In the genomic region with DNA sequence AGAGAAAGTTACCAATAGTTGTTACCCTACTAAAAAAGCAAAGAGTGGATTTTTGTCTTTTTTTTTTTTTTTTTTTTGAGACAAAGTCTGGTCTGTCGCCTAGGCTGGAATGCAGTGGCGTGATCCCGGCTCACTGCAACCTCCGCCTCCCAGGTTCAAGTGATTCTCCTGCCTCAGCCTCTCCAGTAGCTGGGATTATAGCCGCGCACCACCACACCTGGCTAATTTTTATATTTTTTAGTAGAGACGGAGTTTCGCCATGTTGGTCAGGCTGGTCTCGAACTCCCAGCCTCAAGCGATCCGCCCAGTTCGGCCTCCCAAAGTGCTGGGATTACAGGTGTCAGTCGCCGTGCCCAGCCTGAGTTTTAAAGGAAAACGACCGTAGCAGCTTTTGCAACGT, we compare ENCODE assay signal across 8 cellular contexts. TPM values are rescaled to one million over a fixed set of nuclear protein-coding genes. Genes with fewer than 3 reads are reported as not detected.
DNase-seq lines count a peak whose midpoint lies in the region; ATAC-seq and TF ChIP-seq lines count a peak whose summit lies in the region.
"Not testable (repeated sequence)": the region's sequence is repeated elsewhere in the genome, so short reads cannot be mapped to it uniquely, and the experiment has no call there.

No MANE protein-coding gene starts in this region.

- H3K4me1 ChIP-seq in BLaER1 (peaks cover 43% of the 10 kb centered on the region), osteoblast (ENCODE audit: insufficient read depth, low read length) (peaks cover 20% of the 10 kb centered on the region), thoracic aorta (ENCODE audit: control insufficient read depth in 1 of 2, low read depth in 2 of 2) (peaks cover 36 to 55% of the 10 kb centered on the region in 2 donors)
- H3K4me1 ChIP-seq in HUES64 (ENCODE audit: insufficient read depth, low read length); endodermal cell (ENCODE audit: control insufficient read depth, insufficient read depth, low read length): not testable (repeated sequence)

- peak overlapping the region; percentile 90 for H3K4me3 ChIP-seq in BLaER1
- H3K4me3 ChIP-seq in HUES64 (ENCODE audit: low read length), result peak overlapping the region; percentile 88
- H3K4me3 ChIP-seq in endodermal cell (ENCODE audit: low read length), result peak overlapping the region; percentile 100
- peak overlapping the region; percentile 83 for H3K4me3 ChIP-seq in osteoblast (ENCODE audit: insufficient read depth, low read length)
- peak overlapping the region; percentile 79 for H3K4me3 ChIP-seq in thoracic aorta

- not testable (repeated sequence) for ATAC-seq in activated naive CD8-positive, alpha-beta T cell treated with anti-CD3 and anti-CD28 coated beads, Interleukin-2, amount 10 ng/mL, durations not matched to agents 7 days and 5 days (ENCODE audit: low read depth); thoracic aorta (ENCODE audit: insufficient number of reproducible peaks, low FRiP score, low read depth)

- peaks cover 48% of the 10 kb centered on the region for H3K4me1 Mint-ChIP-seq in T-helper 1 cell treated with Interleukin-12 subunit alpha and Interleukin-12 subunit beta and Interleukin-4 antibody, amounts not matched to agents 30 μg/mL and 1 μg/mL, for 36 hours (ENCODE audit: low read depth)
- H3K4me1 Mint-ChIP-seq in activated naive CD8-positive, alpha-beta T cell treated with anti-CD3 and anti-CD28 coated beads, Interleukin-2, amount 10 ng/mL, durations not matched to agents 7 days and 5 days, result peaks cover 52% of the 10 kb centered on the region
- peaks cover 12% of the 10 kb centered on the region for H3K4me1 Mint-ChIP-seq in endodermal cell
- H3K4me1 Mint-ChIP-seq in immature natural killer cell, result peaks cover 67 to 93% of the 10 kb centered on the region in 2 donors

- TF ChIP-seq CTCF in endodermal cell (conservative IDR thresholded peaks at IDR 0.05); osteoblast (IDR thresholded peaks at IDR 0.05; ENCODE audit: extremely low read depth, low read depth, low read length); thoracic aorta (IDR thresholded peaks at IDR 0.05): not testable (repeated sequence)

- H3K36me3 ChIP-seq in BLaER1, result peaks cover 12% of the 10 kb centered on the region
- peaks cover 18% of the 10 kb centered on the region for H3K36me3 ChIP-seq in HUES64 (ENCODE audit: insufficient read depth, low read length)
- peaks cover 32% of the 10 kb centered on the region for H3K36me3 ChIP-seq in endodermal cell (ENCODE audit: control insufficient read depth, insufficient read depth, low read length)
- H3K36me3 ChIP-seq in osteoblast (ENCODE audit: insufficient read depth, low read length); thoracic aorta: not testable (repeated sequence)

- H3K27ac Mint-ChIP-seq in T-helper 1 cell treated with Interleukin-12 subunit alpha and Interleukin-12 subunit beta and Interleukin-4 antibody, amounts not matched to agents 30 μg/mL and 1 μg/mL, for 36 hours, result peak overlapping the region; percentile 99
- H3K27ac Mint-ChIP-seq in activated naive CD8-positive, alpha-beta T cell treated with anti-CD3 and anti-CD28 coated beads, Interleukin-2, amount 10 ng/mL, durations not matched to agents 7 days and 5 days, result peak overlapping the region; percentile 99
- H3K27ac Mint-ChIP-seq in endodermal cell (peak overlapping the region; percentile 100), immature natural killer cell (peak overlapping the region; percentile 97 to 100 (median 100))

- not testable (repeated sequence) for H3K27me3 ChIP-seq in BLaER1; HUES64 (ENCODE audit: insufficient read depth, low read length); endodermal cell (ENCODE audit: control insufficient read depth, insufficient read depth, low read length, poor library complexity, severe bottlenecking); osteoblast (ENCODE audit: insufficient read depth, low read length); thoracic aorta (replicated peaks; ENCODE audit: insufficient read depth)

- peak overlapping the region; percentile 97 for H3K4me3 Mint-ChIP-seq in T-helper 1 cell treated with Interleukin-12 subunit alpha and Interleukin-12 subunit beta and Interleukin-4 antibody, amounts not matched to agents 30 μg/mL and 1 μg/mL, for 36 hours
- peak overlapping the region; percentile 96 for H3K4me3 Mint-ChIP-seq in activated naive CD8-positive, alpha-beta T cell treated with anti-CD3 and anti-CD28 coated beads, Interleukin-2, amount 10 ng/mL, durations not matched to agents 7 days and 5 days
- peak overlapping the region; percentile 99 for H3K4me3 Mint-ChIP-seq in endodermal cell
- peak overlapping the region; percentile 96 to 99 (median 97) for H3K4me3 Mint-ChIP-seq in immature natural killer cell

- H3K27me3 Mint-ChIP-seq in T-helper 1 cell treated with Interleukin-12 subunit alpha and Interleukin-12 subunit beta and Interleukin-4 antibody, amounts not matched to agents 30 μg/mL and 1 μg/mL, for 36 hours (ENCODE audit: low read depth); activated naive CD8-positive, alpha-beta T cell treated with anti-CD3 and anti-CD28 coated beads, Interleukin-2, amount 10 ng/mL, durations not matched to agents 7 days and 5 days; endodermal cell (ENCODE audit: insufficient read depth): not testable (repeated sequence)
- H3K27me3 Mint-ChIP-seq in immature natural killer cell (ENCODE audit: low read depth in 3 of 3), result peaks cover 3 to 13% (median 10%) of the 10 kb centered on the region in 3 donors

- H3K9me3 Mint-ChIP-seq in T-helper 1 cell treated with Interleukin-12 subunit alpha and Interleukin-12 subunit beta and Interleukin-4 antibody, amounts not matched to agents 30 μg/mL and 1 μg/mL, for 36 hours; activated naive CD8-positive, alpha-beta T cell treated with anti-CD3 and anti-CD28 coated beads, Interleukin-2, amount 10 ng/mL, durations not matched to agents 7 days and 5 days; endodermal cell; immature natural killer cell: not testable (repeated sequence)

- H3K9ac ChIP-seq in BLaER1 (peak overlapping the region; percentile 93), HUES64 (ENCODE audit: low read depth, low read length) (peak overlapping the region; percentile 97; the same call in 1 of the 2 replicates), endodermal cell (ENCODE audit: extremely low read depth, low read length, poor library complexity, severe bottlenecking) (peak overlapping the region; percentile 97)

- H3K36me3 Mint-ChIP-seq in T-helper 1 cell treated with Interleukin-12 subunit alpha and Interleukin-12 subunit beta and Interleukin-4 antibody, amounts not matched to agents 30 μg/mL and 1 μg/mL, for 36 hours (ENCODE audit: low read depth), result peaks cover 17% of the 10 kb centered on the region
- peaks cover 11% of the 10 kb centered on the region for H3K36me3 Mint-ChIP-seq in activated naive CD8-positive, alpha-beta T cell treated with anti-CD3 and anti-CD28 coated beads, Interleukin-2, amount 10 ng/mL, durations not matched to agents 7 days and 5 days
- peaks cover 16% of the 10 kb centered on the region for H3K36me3 Mint-ChIP-seq in endodermal cell (ENCODE audit: low read depth)
- not testable (repeated sequence) for H3K36me3 Mint-ChIP-seq in immature natural killer cell

- peak overlapping the region; percentile 90 for H3K4me2 ChIP-seq in BLaER1
- H3K4me2 ChIP-seq in osteoblast (ENCODE audit: insufficient read depth, low read length), result peak overlapping the region; percentile 90

- H3K79me2 ChIP-seq in osteoblast (ENCODE audit: insufficient read depth, low read length), result peaks cover 99% of the 10 kb centered on the region

- not testable (repeated sequence) for DNase-seq in activated naive CD8-positive, alpha-beta T cell treated with anti-CD3 and anti-CD28 coated beads, Interleukin-2, amount 10 ng/mL, durations not matched to agents 7 days and 5 days; endodermal cell; immature natural killer cell; osteoblast (ENCODE audit: insufficient read length, low spot score, missing footprints); thoracic aorta (ENCODE audit: low spot score)

- POLR2A ChIA-PET in activated naive CD8-positive, alpha-beta T cell treated with anti-CD3 and anti-CD28 coated beads, Interleukin-2, amount 10 ng/mL, durations not matched to agents 7 days and 5 days (lab: Charles Lee), result interaction anchor here (0.6 to 9.0 kb wide), 4 partner anchors 15 to 874 kb away, joined by 4 to 86 read pairs (median 20); a partner anchor contains a TSS

- 91% methylated on average over 17 of the region's 17 CpGs for WGBS in HUES64
- 86 to 93% methylated on average over 16 to 17 of the region's 17 CpGs for WGBS in endodermal cell (ENCODE audit: insufficient coverage in 1 of 2, insufficient read length in 1 of 2), 2 experiments

- H3K9me3 ChIP-seq in BLaER1; HUES64 (ENCODE audit: insufficient read depth, low read depth, low read length); endodermal cell (ENCODE audit: control insufficient read depth, low read length); osteoblast (ENCODE audit: low read depth, low read length); thoracic aorta: not testable (repeated sequence)

- H2AFZ ChIP-seq in osteoblast (ENCODE audit: low read length), result not testable (repeated sequence)

- 0 out of 2 replicates have a peak overlapping the region, but pooled peaks have one; percentile 87 for H3K27ac ChIP-seq in BLaER1
- not testable (repeated sequence) for H3K27ac ChIP-seq in HUES64 (ENCODE audit: low read depth, low read length); endodermal cell (ENCODE audit: low read depth, low read length)
- peak overlapping the region; percentile 10 for H3K27ac ChIP-seq in osteoblast (ENCODE audit: low read depth, low read length)
- H3K27ac ChIP-seq in thoracic aorta, result peak overlapping the region; percentile 92 to 96

- H4K20me1 ChIP-seq in BLaER1, result peaks cover 67% of the 10 kb centered on the region
- H4K20me1 ChIP-seq in osteoblast (ENCODE audit: insufficient read depth, low read length), result not testable (repeated sequence)

RNA-seq across cellular contexts. Expression of a gene that starts 1.5 kb away (rescaled TPM):
- polyA plus RNA-seq in HUES64 (2013, experiment 1 of 2), result 35.5 TPM
- polyA plus RNA-seq in HUES64 (2013, experiment 2 of 2), result 36.9 TPM
- total RNA-seq in activated naive CD8-positive, alpha-beta T cell treated with anti-CD3 and anti-CD28 coated beads, Interleukin-2, amount 10 ng/mL, durations not matched to agents 7 days and 5 days, result 10 to 100 TPM; 16.9 to 18.8 TPM
- total RNA-seq in endodermal cell (10 to 100 TPM; 26.8 to 29.2 TPM), osteoblast (16.5 and 18.5 TPM in 2 replicates), thoracic aorta (10 to 100 TPM in 1 of 2 donors, 1 to 10 TPM in 1; 8.8 to 12.4 TPM)
- 40.8 TPM for polyA plus RNA-seq in endodermal cell (2013, experiment 1 of 2)
- 41.2 TPM for polyA plus RNA-seq in endodermal cell (2013, experiment 2 of 2)
- 1 to 10 TPM; 5.4 to 8.7 (median 6.0) TPM for polyA plus RNA-seq in immature natural killer cell

RNA-seq across cellular contexts. Expression of a gene that starts 14.3 kb away (rescaled TPM):
- polyA plus RNA-seq in HUES64 (2013, experiment 1 of 2), result 146 TPM
- polyA plus RNA-seq in HUES64 (2013, experiment 2 of 2), result 144 TPM
- 100 to 1,000 TPM; 242 to 252 TPM for total RNA-seq in activated naive CD8-positive, alpha-beta T cell treated with anti-CD3 and anti-CD28 coated beads, Interleukin-2, amount 10 ng/mL, durations not matched to agents 7 days and 5 days
- 100 to 1,000 TPM; 227 to 232 TPM for total RNA-seq in endodermal cell
- 224 TPM for polyA plus RNA-seq in endodermal cell (2013, experiment 1 of 2)
- 206 TPM for polyA plus RNA-seq in endodermal cell (2013, experiment 2 of 2)
- 100 to 1,000 TPM in 1 of 3 donors, 10 to 100 TPM in 2; 67.8 to 100 (median 76.7) TPM for polyA plus RNA-seq in immature natural killer cell
- total RNA-seq in osteoblast, result 160 and 162 TPM in 2 replicates
- 100 to 1,000 TPM; 146 to 282 TPM for total RNA-seq in thoracic aorta
